In the genomic region with DNA sequence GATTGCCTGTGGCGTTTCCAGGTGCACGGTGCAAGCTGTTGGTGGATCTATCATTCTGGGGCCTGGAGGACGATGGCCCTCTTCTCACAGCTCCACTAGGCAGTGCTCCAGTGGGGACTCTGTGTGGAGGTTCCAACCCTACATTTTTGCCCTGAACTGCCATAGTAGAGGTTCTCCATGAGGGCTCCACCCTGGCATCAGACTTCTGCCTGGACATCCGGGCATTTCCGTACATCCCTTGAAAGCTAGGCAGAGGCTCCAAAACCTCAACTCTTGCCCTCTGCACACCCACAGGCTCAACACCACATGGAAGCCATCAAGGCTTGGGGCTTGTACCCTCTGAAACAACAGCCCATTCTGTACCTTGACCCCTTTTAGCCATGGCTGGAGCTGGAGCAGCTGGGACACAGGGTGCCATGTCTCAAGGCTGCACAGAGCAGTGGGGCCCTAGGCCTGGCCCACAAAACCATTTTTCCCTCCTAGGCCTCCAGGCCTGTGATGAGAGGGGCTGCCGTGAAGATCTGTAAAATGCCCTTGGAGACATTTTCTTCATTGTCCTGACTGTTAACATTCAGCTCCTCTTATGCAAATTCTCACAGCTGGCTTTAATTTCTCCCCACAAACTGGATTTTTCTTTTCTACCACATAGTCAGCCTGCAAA, we compare ENCODE assay signal across 19 cellular contexts. TPM values are rescaled to one million over a fixed set of nuclear protein-coding genes. Genes with fewer than 3 reads are reported as not detected.
"Had no signal": no experiment of that assay in that cellular context is flagged by ENCODE, and none has a peak within 500 bp of the region (broad histone marks: within the 10 kb centered on the region; RNA-seq: fewer than 3 reads in every experiment).

No MANE protein-coding gene starts in this region.

- ATAC-seq: esophagus mucosa; left lobe of liver; natural killer cell; sciatic nerve; stimulated activated naive B cell treated with anti-CD40 and anti-IgM and Interleukin-4, amounts not matched to agents 10 μg/mL and 1 μg/mL and 100 μg/mL, for 72 hours; stimulated activated naive CD8-positive, alpha-beta T cell treated with anti-CD3 and anti-CD28 coated beads, Interleukin-15, amount 100 ng/mL, for 72 hours; upper lobe of right lung had no signal

- H3K27me3 Mint-ChIP-seq: stimulated activated naive B cell treated with anti-CD40 and anti-IgM and Interleukin-4, amounts not matched to agents 10 μg/mL and 1 μg/mL and 100 μg/mL, for 72 hours; stimulated activated naive CD8-positive, alpha-beta T cell treated with anti-CD3 and anti-CD28 coated beads, Interleukin-15, amount 100 ng/mL, for 72 hours had no signal

- H3K4me1 Mint-ChIP-seq: natural killer cell; neural crest cell; stimulated activated naive CD8-positive, alpha-beta T cell treated with anti-CD3 and anti-CD28 coated beads, Interleukin-15, amount 100 ng/mL, for 72 hours had no signal

- H3K27me3 ChIP-seq: spleen, testis, tibial nerve, upper lobe of right lung, vagina had no signal

- H3K27ac ChIP-seq: spleen, testis, tibial nerve, upper lobe of right lung, vagina had no signal

- H3K36me3 ChIP-seq: upper lobe of right lung had no signal

- H3K4me3 Mint-ChIP-seq: natural killer cell; neural crest cell; stimulated activated naive B cell treated with anti-CD40 and anti-IgM and Interleukin-4, amounts not matched to agents 10 μg/mL and 1 μg/mL and 100 μg/mL, for 72 hours; stimulated activated naive CD8-positive, alpha-beta T cell treated with anti-CD3 and anti-CD28 coated beads, Interleukin-15, amount 100 ng/mL, for 72 hours had no signal

- H3K9me3 ChIP-seq: testis had no signal

- H3K27ac Mint-ChIP-seq: natural killer cell; stimulated activated naive B cell treated with anti-CD40 and anti-IgM and Interleukin-4, amounts not matched to agents 10 μg/mL and 1 μg/mL and 100 μg/mL, for 72 hours; stimulated activated naive CD8-positive, alpha-beta T cell treated with anti-CD3 and anti-CD28 coated beads, Interleukin-15, amount 100 ng/mL, for 72 hours had no signal

- H3K4me1 ChIP-seq: spleen, testis, tibial nerve, upper lobe of right lung, vagina had no signal

- H3K4me3 ChIP-seq: spleen, testis, tibial nerve, upper lobe of right lung, vagina had no signal

- DNase-seq: effector memory CD4-positive, alpha-beta T cell; islet precursor cell; mammary epithelial cell; natural killer cell; posterior cingulate gyrus; spleen; stimulated activated CD4-positive, alpha-beta T cell treated with anti-CD3 and anti-CD28 coated beads, Interleukin-15, amount 100 ng/mL, for 24 hours; stimulated activated CD4-positive, alpha-beta T cell treated with anti-CD3 and anti-CD28 coated beads, Interleukin-1b, Interleukin-23, amount 100 ng/mL, for 48 hours; stimulated activated CD4-positive, alpha-beta T cell treated with anti-CD3 and anti-CD28 coated beads, Interleukin-4, amount 100 ng/mL, for 24 hours; stimulated activated naive B cell treated with anti-CD40 and anti-IgM and Interleukin-4, amounts not matched to agents 10 μg/mL and 1 μg/mL and 100 μg/mL, for 72 hours; stimulated activated naive CD8-positive, alpha-beta T cell treated with anti-CD3 and anti-CD28 coated beads, Interleukin-15, amount 100 ng/mL, for 72 hours; testis; upper lobe of right lung had no signal

RNA-seq across cellular contexts. Expression of gene FGL2, which starts 10.0 kb away (rescaled TPM):
- total RNA-seq: neural crest cell had no signal
